In genomic region chr19:29741776-29742175, GRCh38 we compare ENCODE assay signal across 18 cellular contexts. TPM values are rescaled to one million over a fixed set of nuclear protein-coding genes. Genes with fewer than 3 reads are reported as not detected.
DNase-seq lines count a peak whose midpoint lies in the region.
"Had no signal": no experiment of that assay in that cellular context is flagged by ENCODE, and none has a peak within 500 bp of the region (broad histone marks: within the 10 kb centered on the region; RNA-seq: fewer than 3 reads in every experiment).

No MANE protein-coding gene starts in this region.

- DNase-seq in NCI-H2171 treated with DMSO at 0.1 percent for 48 hours (lab: John Stamatoyannopoulos, UW) (peak; percentile 31), NCI-H2171 (lab: John Stamatoyannopoulos, UW) (no peak), ELF-1 (ENCODE audit: low read depth, low spot score) (peak; percentile 28), NCI-H526 treated with DMSO at 0.1 percent for 48 hours (lab: John Stamatoyannopoulos, UW) (peak; percentile 75), posterior vena cava (ENCODE audit: low spot score) (peak; percentile 6), NCI-H510A treated with DMSO at 0.1 percent for 48 hours (lab: John Stamatoyannopoulos, UW) (no peak)
- DNase-seq in activated T-cell treated with anti-CD3 and anti-CD28 coated beads, Interleukin-2, amount 50 U/mL, for 1 hour = no peak
- DNase-seq: CD4-positive, CD25-positive, alpha-beta regulatory T cell; COR-L47; DMS53; GF-D8; MV-4-11; NCI-H1105 treated with DMSO at 0.1 percent for 48 hours; NCI-H187 treated with DMSO at 0.1 percent for 48 hours; NCI-H446 treated with DMSO at 0.1 percent for 48 hours; PC-9; RPMI8226; SHP77 had no signal

- intact Hi-C loops in posterior vena cava (cut with DNase I) = no loop called here

RNA-seq across cellular contexts. Expression of gene C19orf12, which starts 26.7 kb away (rescaled TPM):
- 10 to 100 TPM; 26.7 to 29.8 TPM for total RNA-seq in posterior vena cava

Comparison
In these comparisons a context has a peak if more than half of its experiments do, and no peak if none do; other contexts are left out.
1. DNase-seq: peak in NCI-H2171 treated with DMSO at 0.1 percent for 48 hours (single experiment), ELF-1 (single experiment), NCI-H526 treated with DMSO at 0.1 percent for 48 hours (single experiment) and posterior vena cava (single experiment); none in NCI-H2171 (single experiment), activated T-cell treated with anti-CD3 and anti-CD28 coated beads, Interleukin-2, amount 50 U/mL, for 1 hour (single experiment) and NCI-H510A treated with DMSO at 0.1 percent for 48 hours (single experiment).